ENCODE assay signal across 8 cellular contexts in the genomic region with DNA sequence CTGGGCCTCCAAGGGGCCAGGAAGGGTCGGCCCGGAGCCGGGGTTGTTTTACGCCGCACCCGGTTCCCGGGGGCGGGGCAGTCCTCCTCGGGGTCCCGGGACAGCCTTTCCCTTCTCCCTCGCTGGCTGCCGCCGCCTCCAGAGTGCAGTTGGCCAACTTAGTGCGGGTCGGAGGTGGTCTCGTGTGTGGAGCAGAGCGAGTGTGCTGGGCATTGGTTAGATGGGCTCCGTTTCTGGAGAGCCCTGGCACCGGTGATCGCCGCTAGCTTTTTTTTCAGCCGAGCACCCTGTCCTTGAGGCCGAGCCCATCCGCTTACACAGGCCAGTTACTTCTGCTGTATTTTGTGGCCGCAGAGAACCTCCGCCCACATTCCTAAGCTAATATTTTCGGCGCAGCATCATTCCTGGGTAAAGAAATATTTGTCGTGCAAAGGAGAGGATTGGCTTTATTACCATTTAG. TPM values are rescaled to one million over a fixed set of nuclear protein-coding genes. Genes with fewer than 3 reads are reported as not detected.
DNase-seq lines count a peak whose midpoint lies in the region; ATAC-seq and TF ChIP-seq lines count a peak whose summit lies in the region.

No MANE protein-coding gene starts in this region.

- H3K9me3 ChIP-seq in MG63, result no peaks in the 10 kb centered on the region
- H3K9me3 ChIP-seq in heart right ventricle, result no peaks in the 10 kb centered on the region

- WGBS in heart right ventricle, 2 donors, result 0% methylated on average over 27 to 29 of the region's 29 CpGs

- H3K4me3 ChIP-seq in HFF-Myc (replicated peaks; ENCODE audit: low read depth, low read length) (peak overlapping the region; percentile 85), MG63 (peak overlapping the region; percentile 86), heart right ventricle (peak overlapping the region; percentile 52 to 87 (median 72))

- TF ChIP-seq CTCF in HFF-Myc (IDR thresholded peaks at IDR 0.05; ENCODE audit: low read depth, low read length, missing control alignments) (no peak), heart right ventricle (IDR thresholded peaks at IDR 0.05) (no peak)

- H3K27ac Mint-ChIP-seq in activated naive CD4-positive, alpha-beta T cell treated with anti-CD3 and anti-CD28 coated beads, Interleukin-2, amount 50 U/mL, for 24 hours, result no peak overlapping the region
- no peak overlapping the region for H3K27ac Mint-ChIP-seq in activated T-helper 17 cell treated with anti-CD3 and anti-CD28 coated beads, Interleukin-2, amount 50 U/mL, for 72 hours

- peaks cover 49% of the 10 kb centered on the region for H3K36me3 ChIP-seq in MG63
- H3K36me3 ChIP-seq in heart right ventricle, result peaks cover 0 to 10% (median 0%) of the 10 kb centered on the region in 9 donors

- peaks cover 7% of the 10 kb centered on the region for H3K27me3 Mint-ChIP-seq in activated naive CD4-positive, alpha-beta T cell treated with anti-CD3 and anti-CD28 coated beads, Interleukin-2, amount 50 U/mL, for 24 hours
- H3K27me3 Mint-ChIP-seq in activated T-helper 17 cell treated with anti-CD3 and anti-CD28 coated beads, Interleukin-2, amount 50 U/mL, for 72 hours, result no peaks in the 10 kb centered on the region

- H3K27ac ChIP-seq in heart right ventricle, result peak overlapping the region in 6 of 10 donors; percentile 24 to 68 (median 31)

- H3K27me3 ChIP-seq in MG63 (no peaks in the 10 kb centered on the region), heart right ventricle (no peaks in the 10 kb centered on the region)

- peaks cover 0 to 12% (median 11%) of the 10 kb centered on the region in 9 donors for H3K4me1 ChIP-seq in heart right ventricle

- no peaks in the 10 kb centered on the region for H3K36me3 Mint-ChIP-seq in activated naive CD4-positive, alpha-beta T cell treated with anti-CD3 and anti-CD28 coated beads, Interleukin-2, amount 50 U/mL, for 24 hours
- H3K36me3 Mint-ChIP-seq in activated T-helper 17 cell treated with anti-CD3 and anti-CD28 coated beads, Interleukin-2, amount 50 U/mL, for 72 hours (ENCODE audit: low read depth), result peaks cover 18% of the 10 kb centered on the region

- H3K9me3 Mint-ChIP-seq in activated naive CD4-positive, alpha-beta T cell treated with anti-CD3 and anti-CD28 coated beads, Interleukin-2, amount 50 U/mL, for 24 hours, result no peaks in the 10 kb centered on the region
- H3K9me3 Mint-ChIP-seq in activated T-helper 17 cell treated with anti-CD3 and anti-CD28 coated beads, Interleukin-2, amount 50 U/mL, for 72 hours, result no peaks in the 10 kb centered on the region

- no peak for DNase-seq in activated naive CD4-positive, alpha-beta T cell (lab: John Stamatoyannopoulos, UW)
- DNase-seq in HFF-Myc (ENCODE audit: extremely low read depth, low read depth) (peak; percentile 76), MG63 (peak; percentile 88), heart right ventricle (peak in 1 of 2 donors; percentile 23), pulmonary artery endothelial cell (ENCODE audit: low read depth, low spot score) (peak; percentile 39)

- intact Hi-C loops in heart right ventricle (cut with DNase I), result no loop called here

- peak; percentile 20 for ATAC-seq in activated T-helper 17 cell treated with anti-CD3 and anti-CD28 coated beads, Interleukin-2, amount 50 U/mL, for 72 hours (replicated peaks)
- ATAC-seq in heart right ventricle, result peak; percentile 36 to 66 (median 46)
- no peak for ATAC-seq in activated CD4-positive, CD25-positive, alpha-beta regulatory T cell treated with anti-CD3 and anti-CD28 coated beads, Interleukin-2, amount 50 U/mL, for 24 hours

- H3K4me3 Mint-ChIP-seq in activated naive CD4-positive, alpha-beta T cell treated with anti-CD3 and anti-CD28 coated beads, Interleukin-2, amount 50 U/mL, for 24 hours, result peak overlapping the region; percentile 72
- H3K4me3 Mint-ChIP-seq in activated T-helper 17 cell treated with anti-CD3 and anti-CD28 coated beads, Interleukin-2, amount 50 U/mL, for 72 hours, result peak overlapping the region; percentile 80

- peaks cover 14% of the 10 kb centered on the region for H3K4me1 Mint-ChIP-seq in activated naive CD4-positive, alpha-beta T cell treated with anti-CD3 and anti-CD28 coated beads, Interleukin-2, amount 50 U/mL, for 24 hours
- H3K4me1 Mint-ChIP-seq in activated T-helper 17 cell treated with anti-CD3 and anti-CD28 coated beads, Interleukin-2, amount 50 U/mL, for 72 hours, result peaks cover 5% of the 10 kb centered on the region

RNA-seq across cellular contexts. Expression of a gene that starts 0.6 kb away (rescaled TPM):
- total RNA-seq in MG63 (2014; rRNA removed; shearing (Covaris generic); ENCODE audit: low replicate concordance), result 33.8 and 75.8 TPM in 2 replicates
- 10 to 100 TPM; 51.3 to 54.5 TPM for total RNA-seq in activated T-helper 17 cell treated with anti-CD3 and anti-CD28 coated beads, Interleukin-2, amount 50 U/mL, for 72 hours
- total RNA-seq in heart right ventricle (1 to 10 TPM in 5 of 10 donors, under 1 TPM in 5; 0.17 to 3.4 (median 0.83) TPM), pulmonary artery endothelial cell (32.8 and 53.8 TPM in 2 replicates)
- polyA plus RNA-seq in heart right ventricle, result under 1 TPM; 0.22 to 0.32 TPM

RNA-seq across cellular contexts. Expression of a gene that starts 37.9 kb away (rescaled TPM):
- total RNA-seq in MG63 (2014; rRNA removed; shearing (Covaris generic); ENCODE audit: low replicate concordance), result 100 and 227 TPM in 2 replicates
- total RNA-seq in activated T-helper 17 cell treated with anti-CD3 and anti-CD28 coated beads, Interleukin-2, amount 50 U/mL, for 72 hours, result 1,000 to 10,000 TPM; 1,985 to 2,291 TPM
- total RNA-seq in heart right ventricle (1,000 to 10,000 TPM; 1,068 to 1,464 (median 1,266) TPM), pulmonary artery endothelial cell (53.6 and 96.3 TPM in 2 replicates)
- polyA plus RNA-seq in heart right ventricle, result 1,000 to 10,000 TPM; 1,192 to 2,100 TPM

Comparison
In these comparisons a context has a peak if more than half of its experiments do, and no peak if none do; other contexts are left out.
1. DNase-seq: peak in HFF-Myc (single experiment), MG63 (single experiment) and pulmonary artery endothelial cell (single experiment); none in activated naive CD4-positive, alpha-beta T cell (0 of 4).
2. ATAC-seq: peak in activated T-helper 17 cell treated with anti-CD3 and anti-CD28 coated beads, Interleukin-2, amount 50 U/mL, for 72 hours (single experiment) and heart right ventricle (8 of 8); none in activated CD4-positive, CD25-positive, alpha-beta regulatory T cell treated with anti-CD3 and anti-CD28 coated beads, Interleukin-2, amount 50 U/mL, for 24 hours (0 of 2).
3. Peak in every context shown above with its lines, with median percentiles within 50 percentile points of each other: H3K4me3 ChIP-seq.